In genomic region chr12:2453807-2454177, GRCh38 we compare ENCODE assay signal across 17 cellular contexts.
"Had no signal": no experiment of that assay in that cellular context is flagged by ENCODE, and none has a peak within 500 bp of the region (broad histone marks: within the 10 kb centered on the region; RNA-seq: fewer than 3 reads in every experiment).

No MANE protein-coding gene starts in this region.

- H3K4me1 ChIP-seq: breast epithelium, psoas muscle, suprapubic skin had no signal

- DNase-seq: activated CD4-positive, alpha-beta memory T cell treated with anti-CD3 and anti-CD28 coated beads for 36 hours; activated CD4-positive, alpha-beta T cell treated with anti-CD3 and anti-CD28 coated beads for 1 hour; activated gamma-delta T cell treated with Interleukin-2 at 50 U/mL for 16 hours; activated naive CD8-positive, alpha-beta T cell treated with anti-CD3 and anti-CD28 coated beads, Interleukin-2, amount 10 ng/mL, durations not matched to agents 7 days and 5 days; activated T-cell treated with anti-CD3 and anti-CD28 coated beads, Interleukin-2, amount 50 U/mL, for 48 hours; aorta; endodermal cell; erythroblast; lower lobe of right lung; natural killer cell; psoas muscle; stimulated activated CD4-positive, alpha-beta T cell treated with anti-CD3 and anti-CD28 coated beads, Interleukin-2, amount 100 ng/mL, for 24 hours; stimulated activated naive B cell treated with anti-CD40 and anti-IgM and Interleukin-4, amounts not matched to agents 10 μg/mL and 1 μg/mL and 100 μg/mL, for 72 hours; upper lobe of left lung had no signal

- H3K27me3 ChIP-seq: breast epithelium, suprapubic skin, upper lobe of left lung had no signal

- ATAC-seq: lower lobe of right lung; natural killer cell; psoas muscle; sciatic nerve; stimulated activated naive B cell treated with anti-CD40 and anti-IgM and Interleukin-4, amounts not matched to agents 10 μg/mL and 1 μg/mL and 100 μg/mL, for 72 hours had no signal

- H3K9me3 ChIP-seq: breast epithelium, lower lobe of right lung, psoas muscle, suprapubic skin, upper lobe of left lung had no signal

- H3K27ac ChIP-seq: lower lobe of right lung, psoas muscle, suprapubic skin, upper lobe of left lung had no signal

- H3K36me3 ChIP-seq: breast epithelium, lower lobe of right lung, suprapubic skin, upper lobe of left lung had no signal

- H3K4me3 ChIP-seq: breast epithelium, lower lobe of right lung, psoas muscle, suprapubic skin, upper lobe of left lung had no signal
